In the genomic region with DNA sequence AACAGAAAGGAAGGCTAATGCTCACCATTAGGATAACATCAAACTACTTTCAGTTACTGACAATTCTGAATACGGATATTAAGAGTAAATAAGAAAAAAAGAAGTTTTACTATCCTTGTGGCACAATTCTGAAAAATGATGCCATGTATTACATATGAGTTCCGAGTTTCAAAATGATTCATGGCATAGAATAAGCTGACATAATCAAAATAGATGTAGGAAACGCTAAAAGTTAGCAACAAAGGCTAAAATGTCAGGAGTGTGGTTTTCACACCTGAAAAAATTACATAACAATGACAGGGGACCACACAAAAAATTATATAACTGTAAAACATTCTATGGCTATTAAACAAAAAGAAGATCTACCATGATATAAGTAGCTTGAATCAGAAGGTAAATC, we compare ENCODE assay signal across 7 cellular contexts.
"Had no signal": no experiment of that assay in that cellular context is flagged by ENCODE, and none has a peak within 500 bp of the region (broad histone marks: within the 10 kb centered on the region; RNA-seq: fewer than 3 reads in every experiment).

No MANE protein-coding gene starts in this region.

- H3K4me2 ChIP-seq: GM23338 had no signal

- ATAC-seq: GM23338 had no signal

- H2AFZ ChIP-seq: GM23338 had no signal

- H3K4me3 ChIP-seq: GM23338 had no signal

- FAIRE-seq: H1, H54, HTR-8/SVneo had no signal

- DNase-seq: H9, HCEC 1CT, KBM-7 had no signal
